Comparison of ENCODE assay signal across 8 cellular contexts in the genomic region with DNA sequence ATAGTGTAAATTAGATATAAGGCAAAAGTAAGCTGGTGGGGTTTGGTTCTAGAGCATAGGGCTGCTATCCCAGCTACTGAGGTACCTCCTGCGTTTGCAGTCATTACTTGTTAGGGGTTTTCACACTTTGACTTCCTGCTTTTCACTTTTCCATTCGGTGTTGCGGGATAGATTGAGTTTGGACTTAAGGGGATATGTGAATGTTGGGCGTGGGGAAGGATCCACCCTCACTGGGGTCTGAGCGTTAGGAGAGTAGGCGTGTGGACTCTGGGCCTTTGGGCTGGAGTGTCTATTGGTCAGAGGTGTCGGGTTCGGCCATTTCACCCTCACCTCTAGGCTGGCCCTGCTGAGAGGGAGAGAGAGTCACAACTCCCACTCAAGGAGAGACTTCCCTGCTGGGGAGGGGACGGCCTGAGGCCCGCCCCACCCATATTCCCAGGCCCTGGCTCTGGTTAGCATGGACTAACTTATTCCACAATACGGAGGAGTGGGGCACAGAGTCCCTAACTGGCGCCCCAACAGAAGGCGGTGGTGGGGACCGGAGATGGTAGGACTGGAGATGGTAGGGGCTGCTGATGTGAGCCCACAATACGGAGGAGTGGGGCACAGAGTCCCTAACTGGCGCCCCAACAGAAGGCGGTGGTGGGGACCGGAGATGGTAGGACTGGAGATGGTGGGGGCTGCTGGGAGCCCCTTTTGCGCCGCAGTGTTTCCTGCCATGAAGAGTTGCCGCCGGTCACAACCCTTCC. TPM values are rescaled to one million over a fixed set of nuclear protein-coding genes. Genes with fewer than 3 reads are reported as not detected.
A peak's percentile ranks its signal among the peaks of the same experiment; 100 is the strongest.
DNase-seq lines count a peak whose midpoint lies in the region; ATAC-seq, FAIRE-seq and TF ChIP-seq lines count a peak whose summit lies in the region.
"Had no signal": no experiment of that assay in that cellular context is flagged by ENCODE, and none has a peak within 500 bp of the region (broad histone marks: within the 10 kb centered on the region; RNA-seq: fewer than 3 reads in every experiment).

No MANE protein-coding gene starts in this region.

- no peak overlapping the region for H2AFZ ChIP-seq in H9 (ENCODE audit: low read length)
- H2AFZ ChIP-seq in hepatocyte, result no peak overlapping the region

- peaks cover 7% of the 10 kb centered on the region for H3K79me1 ChIP-seq in H9 (ENCODE audit: insufficient read depth, low read depth, low read length, poor library complexity, severe bottlenecking)

- H3K9me2 ChIP-seq in hepatocyte (replicated peaks; ENCODE audit: insufficient read depth), result no peaks in the 10 kb centered on the region

- H3K4me1 ChIP-seq in H9 (ENCODE audit: insufficient read depth, low read length) (0 out of 2 replicates have a peak, but pooled peaks cover 3% of the 10 kb centered on the region), hepatocyte (ENCODE audit: insufficient read depth) (peaks cover 21% of the 10 kb centered on the region), small intestine (ENCODE audit: control insufficient read depth in 2 of 2, insufficient read depth in 1 of 2, low read depth in 1 of 2, low read length in 1 of 2) (peaks cover 0 to 4% of the 10 kb centered on the region in 2 donors)

- H3K9me3 ChIP-seq in H9 (ENCODE audit: control insufficient read depth, low read depth, low read length) (no peaks in the 10 kb centered on the region), hepatocyte (ENCODE audit: low read depth) (no peaks in the 10 kb centered on the region), small intestine (ENCODE audit: control insufficient read depth, low read depth) (no peaks in the 10 kb centered on the region)

- H3K36me3 ChIP-seq in hepatocyte (replicated peaks; ENCODE audit: insufficient read depth, low read depth), result no peaks in the 10 kb centered on the region
- no peaks in the 10 kb centered on the region for H3K36me3 ChIP-seq in small intestine (ENCODE audit: control insufficient read depth in 2 of 2, insufficient read depth in 2 of 2, low read length in 2 of 2)

- H4K8ac ChIP-seq in H9 (replicated peaks; ENCODE audit: insufficient read length, low read depth, low read length), result no peak overlapping the region

- peaks cover 26 to 36% of the 10 kb centered on the region in 2 experiments for H3K4me1 Mint-ChIP-seq in H9
- peaks cover 60% of the 10 kb centered on the region for H3K4me1 Mint-ChIP-seq in activated CD8-positive, alpha-beta T cell treated with anti-CD3 and anti-CD28 coated beads for 36 hours (ENCODE audit: low read depth)

- H4K91ac ChIP-seq in H9 (ENCODE audit: insufficient read length, low read depth, low read length), result no peak overlapping the region

- H3K18ac ChIP-seq in H9 (ENCODE audit: insufficient read length, low read depth, low read length), result no peak overlapping the region

- POLR2A ChIA-PET in activated CD8-positive, alpha-beta T cell treated with anti-CD3 and anti-CD28 coated beads for 36 hours (lab: Charles Lee), result interaction anchor here (0.5 to 2.2 kb wide), 7 partner anchors 31 to 220 kb away, joined by 3 to 10 read pairs (median 5); partner anchors contain the start of genes NOP56, PCED1A and VPS16

- H2AK5ac ChIP-seq in H9 (ENCODE audit: insufficient read length, low read length), result no peak overlapping the region

- no peak overlapping the region for H2BK5ac ChIP-seq in H9 (ENCODE audit: insufficient read length, low read length)

- H3K23me2 ChIP-seq in H9 (ENCODE audit: insufficient read length, low read depth, low read length, poor library complexity, severe bottlenecking), result peaks cover 18% of the 10 kb centered on the region

- H3K27ac ChIP-seq in H9 (ENCODE audit: insufficient read length, low read depth, low read length) (no peak overlapping the region), hepatocyte (no peak overlapping the region), small intestine (ENCODE audit: low read depth in 1 of 2, low read length in 1 of 2) (no peak overlapping the region)

- H3K9me3 Mint-ChIP-seq in H9, result no peaks in the 10 kb centered on the region
- no peaks in the 10 kb centered on the region for H3K9me3 Mint-ChIP-seq in activated CD8-positive, alpha-beta T cell treated with anti-CD3 and anti-CD28 coated beads for 36 hours

- no peak for FAIRE-seq in small intestine (lab: Jason Lieb, UNC)

- H4K20me1 ChIP-seq in H9 (ENCODE audit: control insufficient read depth, insufficient read depth, insufficient read length), result no peaks in the 10 kb centered on the region
- H4K20me1 ChIP-seq in hepatocyte (ENCODE audit: insufficient read depth, poor library complexity, severe bottlenecking), result peaks cover 7% of the 10 kb centered on the region

- H3K27me3 ChIP-seq in H9 (ENCODE audit: insufficient read depth, low read length) (peaks cover 2% of the 10 kb centered on the region; the same call in 1 of the 2 replicates), hepatocyte (no peaks in the 10 kb centered on the region), small intestine (ENCODE audit: control insufficient read depth in 2 of 2, insufficient read depth in 2 of 2, low read length in 2 of 2) (no peaks in the 10 kb centered on the region)

- no peak overlapping the region for H2BK12ac ChIP-seq in H9 (ENCODE audit: insufficient read length, low read depth, low read length)

- H2BK120ac ChIP-seq in H9 (ENCODE audit: low read depth, low read length, poor library complexity, severe bottlenecking), result no peak overlapping the region

- no peak overlapping the region for H3K23ac ChIP-seq in H9 (ENCODE audit: insufficient read length, low read depth, low read length)

- CTCF ChIA-PET in activated CD8-positive, alpha-beta T cell treated with anti-CD3 and anti-CD28 coated beads for 36 hours (lab: Charles Lee), result interaction anchor here (1.0 to 1.3 kb wide), 2 partner anchors 12 to 17 kb away, joined by 3 to 5 read pairs; no protein-coding TSS in a partner anchor

- DNase-seq in H9 (no peak), hepatocyte (ENCODE audit: low spot score) (no peak), small intestine (peak; percentile 5)
- no peak for DNase-seq in activated CD8-positive, alpha-beta T cell treated with anti-CD3 and anti-CD28 coated beads for 36 hours

- intact Hi-C loops in activated CD8-positive, alpha-beta T cell treated with anti-CD3 and anti-CD28 coated beads for 36 hours (cut with micrococcal nuclease), result no loop called here

- no peak overlapping the region for H3K9ac ChIP-seq in H9 (ENCODE audit: extremely low read depth, insufficient read length, low read length)

- H2BK20ac ChIP-seq in H9 (ENCODE audit: low read depth, low read length, poor library complexity, severe bottlenecking), result no peak overlapping the region

- WGBS in H9 (ENCODE audit: extremely low coverage, insufficient read length, low lambda C conversion rate), result no CpG with 5 or more reads among the region's 22 CpGs
- 54% methylated on average over 21 of the region's 22 CpGs for WGBS in hepatocyte (ENCODE audit: low lambda C conversion rate, missing lambda C conversion rate)
- WGBS in small intestine, 3 donors, result 14 to 29% (median 23%) methylated on average over 19 to 22 of the region's 22 CpGs

- no peak overlapping the region for H3K56ac ChIP-seq in H9 (ENCODE audit: insufficient read length, low read depth, low read length)

- H3K27me3 Mint-ChIP-seq in H9 (ENCODE audit: low read depth), result peaks cover 28% of the 10 kb centered on the region
- H3K27me3 Mint-ChIP-seq in activated CD8-positive, alpha-beta T cell treated with anti-CD3 and anti-CD28 coated beads for 36 hours, result no peaks in the 10 kb centered on the region

- no peak overlapping the region for H2BK15ac ChIP-seq in H9 (ENCODE audit: low read depth, low read length)

- peaks cover 0 to 8% (median 8%) of the 10 kb centered on the region in 3 experiments; a peak in 5 of 7 replicates for H3K36me3 Mint-ChIP-seq in H9 (ENCODE audit: insufficient read depth in 1 of 3, low read depth in 3 of 3)
- peaks cover 26% of the 10 kb centered on the region for H3K36me3 Mint-ChIP-seq in activated CD8-positive, alpha-beta T cell treated with anti-CD3 and anti-CD28 coated beads for 36 hours (ENCODE audit: low read depth)

- TF ChIP-seq CTCF in H9 (conservative IDR thresholded peaks at IDR 0.05) (no peak), hepatocyte (IDR thresholded peaks at IDR 0.05; ENCODE audit: poor library complexity) (no peak)
- no peak for TF ChIP-seq CTCF in activated CD8-positive, alpha-beta T cell treated with anti-CD3 and anti-CD28 coated beads for 36 hours (IDR thresholded peaks at IDR 0.05)

- H3K4me3 Mint-ChIP-seq in H9, result peak overlapping the region; percentile 86 to 90
- peak overlapping the region; percentile 82 for H3K4me3 Mint-ChIP-seq in activated CD8-positive, alpha-beta T cell treated with anti-CD3 and anti-CD28 coated beads for 36 hours

- no peak overlapping the region for H4K5ac ChIP-seq in H9 (ENCODE audit: insufficient read length, low read depth, low read length)

- H3K27ac Mint-ChIP-seq in H9, result no peak overlapping the region
- H3K27ac Mint-ChIP-seq in activated CD8-positive, alpha-beta T cell treated with anti-CD3 and anti-CD28 coated beads for 36 hours, result peak overlapping the region; percentile 94

- H3T11ph ChIP-seq in H9 (ENCODE audit: low read length), result no peak overlapping the region

- no peak for ATAC-seq in activated CD8-positive, alpha-beta T cell treated with anti-CD3 and anti-CD28 coated beads for 36 hours
- no peak for ATAC-seq in GM21528 (IDR thresholded peaks at IDR 0.05; ENCODE audit: low FRiP score, unreplicated experiment)
- no peak for ATAC-seq in GM18907 (IDR thresholded peaks at IDR 0.05; ENCODE audit: unreplicated experiment)
- no peak for ATAC-seq in HG02588 (IDR thresholded peaks at IDR 0.05; ENCODE audit: unreplicated experiment)

- H3K4me3 ChIP-seq in hepatocyte, result no peak overlapping the region
- peak overlapping the region in 1 of 2 donors; percentile 75 for H3K4me3 ChIP-seq in small intestine (ENCODE audit: low read depth in 1 of 2, low read length in 2 of 2)

- peak overlapping the region; percentile 89 for H3K4me2 ChIP-seq in H9 (ENCODE audit: insufficient read depth, insufficient read length, low read length)
- H3K4me2 ChIP-seq in hepatocyte, result peak overlapping the region; percentile 95

- H3K79me2 ChIP-seq in H9 (ENCODE audit: insufficient read depth, low read length) (peaks cover 3% of the 10 kb centered on the region; the same call in 1 of the 2 replicates), hepatocyte (peaks cover 31% of the 10 kb centered on the region)

- H3K14ac ChIP-seq in H9 (ENCODE audit: insufficient read depth, low read length), result no peak overlapping the region

- no peak overlapping the region for H3K4ac ChIP-seq in H9 (ENCODE audit: low read depth, low read length)

RNA-seq across cellular contexts. Expression of gene PTPRA, which starts 1.6 kb away (rescaled TPM):
- total RNA-seq in H9 (2021) (45.2 and 47.8 TPM in 2 replicates), hepatocyte (51.8 and 54.7 TPM in 2 replicates)
- total RNA-seq in activated CD8-positive, alpha-beta T cell treated with anti-CD3 and anti-CD28 coated beads for 36 hours, result 10 to 100 TPM; 42.0 to 43.1 TPM
- polyA plus RNA-seq in hepatocyte (36.7 and 45.1 TPM in 2 replicates), small intestine (10 to 100 TPM in 1 of 3 donors, 1 to 10 TPM in 2; 7.4 to 28.6 (median 7.8) TPM)

RNA-seq across cellular contexts. Expression of gene VPS16, which starts 31.2 kb away (rescaled TPM):
- total RNA-seq in H9 (2021) (31.6 and 32.1 TPM in 2 replicates), hepatocyte (28.5 and 34.6 TPM in 2 replicates)
- 10 to 100 TPM; 34.5 to 38.7 TPM for total RNA-seq in activated CD8-positive, alpha-beta T cell treated with anti-CD3 and anti-CD28 coated beads for 36 hours
- polyA plus RNA-seq in hepatocyte (38.1 and 42.9 TPM in 2 replicates), small intestine (10 to 100 TPM; 29.3 to 94.6 (median 73.4) TPM)

RNA-seq across cellular contexts. Expression of gene PCED1A, which starts 31.3 kb away (rescaled TPM):
- 27.2 and 30.8 TPM in 2 replicates for total RNA-seq in H9 (2021)
- 10 to 100 TPM; 33.9 to 34.3 TPM for total RNA-seq in activated CD8-positive, alpha-beta T cell treated with anti-CD3 and anti-CD28 coated beads for 36 hours
- 36.8 and 43.0 TPM in 2 replicates for total RNA-seq in hepatocyte
- polyA plus RNA-seq in hepatocyte, result 41.2 and 54.2 TPM in 2 replicates
- 10 to 100 TPM; 19.9 to 63.3 (median 34.3) TPM for polyA plus RNA-seq in small intestine

RNA-seq across cellular contexts. Expression of gene TMEM239, which starts 55.6 kb away (rescaled TPM):
- total RNA-seq in H9 (2021), result not detected in 2 replicates
- total RNA-seq in activated CD8-positive, alpha-beta T cell treated with anti-CD3 and anti-CD28 coated beads for 36 hours, result not detected
- total RNA-seq in hepatocyte, result not detected in 2 replicates
- not detected in 2 replicates for polyA plus RNA-seq in hepatocyte
- polyA plus RNA-seq in small intestine, result not detected
- polyA plus RNA-seq: esophagus had no signal

RNA-seq across cellular contexts. Expression of gene C20orf141, which starts 56.9 kb away (rescaled TPM):
- not detected in 2 replicates for total RNA-seq in H9 (2021)
- not detected for total RNA-seq in activated CD8-positive, alpha-beta T cell treated with anti-CD3 and anti-CD28 coated beads for 36 hours
- not detected in 2 replicates for total RNA-seq in hepatocyte
- polyA plus RNA-seq in hepatocyte, result 0.68 TPM in 1 of 2 replicates, not detected in the other
- polyA plus RNA-seq in small intestine, result not detected
- polyA plus RNA-seq: esophagus had no signal
